ENCODE assay signal across 11 cellular contexts in the genomic region with DNA sequence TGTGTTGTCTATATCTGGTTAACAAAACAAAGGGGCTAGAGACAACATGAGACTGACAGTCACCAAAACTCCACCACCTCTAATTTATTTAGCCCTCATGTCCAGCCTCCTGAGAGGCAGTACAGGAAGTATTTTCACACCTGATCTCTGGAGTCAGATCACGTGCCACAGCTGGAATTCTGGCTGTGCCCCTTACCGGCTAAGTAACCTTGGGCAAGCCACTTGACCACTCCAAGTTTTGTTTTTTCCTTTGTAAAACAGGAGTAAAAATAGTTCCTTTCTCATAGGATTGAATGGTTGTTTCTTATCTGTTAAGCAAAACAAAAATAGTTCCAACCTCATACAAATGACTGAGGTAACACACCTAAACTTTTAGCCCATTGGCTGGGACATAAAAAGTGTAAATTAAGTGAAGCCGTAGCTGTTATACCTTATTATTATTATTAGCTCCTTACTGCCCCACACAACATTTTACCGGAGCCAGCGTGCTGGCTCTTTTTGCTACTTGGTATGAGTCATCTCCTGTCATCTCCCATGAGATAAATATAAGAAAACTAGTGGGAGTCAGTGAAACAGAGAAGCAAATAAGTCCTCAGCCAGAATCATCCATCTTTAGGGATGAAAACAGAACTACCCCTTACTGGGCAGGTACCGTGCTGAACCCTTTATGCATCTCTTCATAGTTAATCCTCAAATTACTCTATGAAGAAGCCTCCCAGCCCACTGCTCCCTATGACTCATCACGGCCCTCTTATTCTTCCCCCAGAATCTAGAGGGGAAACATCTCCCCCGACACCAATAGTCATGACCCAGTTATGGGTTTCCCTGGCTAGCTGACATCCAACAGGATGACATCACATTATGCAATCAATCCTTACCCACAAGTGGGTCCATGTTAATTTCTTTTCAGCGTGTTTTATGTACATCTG. TPM values are rescaled to one million over a fixed set of nuclear protein-coding genes. Genes with fewer than 3 reads are reported as not detected.
A peak's percentile ranks its signal among the peaks of the same experiment; 100 is the strongest.
DNase-seq lines count a peak whose midpoint lies in the region; ATAC-seq and TF ChIP-seq lines count a peak whose summit lies in the region.
"Had no signal": no experiment of that assay in that cellular context is flagged by ENCODE, and none has a peak within 500 bp of the region (broad histone marks: within the 10 kb centered on the region; RNA-seq: fewer than 3 reads in every experiment).

No MANE protein-coding gene starts in this region.

- H3K9ac ChIP-seq in BLaER1 = no peak overlapping the region
- H3K9ac ChIP-seq in fibroblast of lung (ENCODE audit: insufficient read depth, low read length) = no peak overlapping the region

- peaks cover 20% of the 10 kb centered on the region for H3K27me3 Mint-ChIP-seq in stimulated activated naive CD8-positive, alpha-beta T cell treated with anti-CD3 and anti-CD28 coated beads, Interleukin-15, amount 100 ng/mL, for 72 hours

- no peak overlapping the region for H2AFZ ChIP-seq in fibroblast of lung (ENCODE audit: low read length)

- peak overlapping the region; percentile 32 for H3K4me2 ChIP-seq in BLaER1
- H3K4me2 ChIP-seq in fibroblast of lung (ENCODE audit: extremely low read depth, insufficient read depth, low read length) = peak overlapping the region; percentile 39

- H3K36me3 ChIP-seq in BLaER1 = no peaks in the 10 kb centered on the region
- no peaks in the 10 kb centered on the region for H3K36me3 ChIP-seq in fibroblast of lung (ENCODE audit: control insufficient read depth, insufficient read depth, low read length)
- H3K36me3 ChIP-seq in ovary = no peaks in the 10 kb centered on the region
- H3K36me3 ChIP-seq: left lung had no signal

- intact Hi-C loops in ovary (cut with DNase I) = no loop called here

- H3K27me3 ChIP-seq in BLaER1 (no peaks in the 10 kb centered on the region), fibroblast of lung (ENCODE audit: control insufficient read depth, insufficient read depth, low read length) (no peaks in the 10 kb centered on the region), ovary (no peaks in the 10 kb centered on the region)
- H3K27me3 ChIP-seq: left lung had no signal

- H3K9me3 ChIP-seq in BLaER1 = no peaks in the 10 kb centered on the region
- no peaks in the 10 kb centered on the region for H3K9me3 ChIP-seq in fibroblast of lung (ENCODE audit: control insufficient read depth, insufficient read depth, low read depth, low read length)
- H3K9me3 ChIP-seq in ovary = no peaks in the 10 kb centered on the region
- H3K9me3 ChIP-seq: left lung had no signal

- no peaks in the 10 kb centered on the region for H3K79me2 ChIP-seq in fibroblast of lung (ENCODE audit: control insufficient read depth, insufficient read depth, low read length)

- 12 to 20% (median 14%) methylated on average over 9 of the region's 9 CpGs for WGBS in ovary, 3 donors

- TF ChIP-seq CTCF in fibroblast of lung (conservative IDR thresholded peaks at IDR 0.05 in 1 of 2, IDR thresholded peaks at IDR 0.05 in 1 of 2; ENCODE audit: low read depth in 1 of 2, low read length in 2 of 2) (no peak), ovary (IDR thresholded peaks at IDR 0.05) (no peak)

- no peak for TF ChIP-seq POLR2A in ovary (IDR thresholded peaks at IDR 0.05)

- peaks cover 12% of the 10 kb centered on the region for H3K4me1 ChIP-seq in BLaER1
- H3K4me1 ChIP-seq in fibroblast of lung (ENCODE audit: control insufficient read depth, extremely low read depth, insufficient read depth, low read length) = peaks cover 47% of the 10 kb centered on the region
- H3K4me1 ChIP-seq in ovary (ENCODE audit: insufficient read depth) = peaks cover 28% of the 10 kb centered on the region

- no peak for ATAC-seq in stimulated activated naive CD8-positive, alpha-beta T cell treated with anti-CD3 and anti-CD28 coated beads, Interleukin-15, amount 100 ng/mL, for 72 hours
- ATAC-seq in HG03025 (IDR thresholded peaks at IDR 0.05; ENCODE audit: low FRiP score, unreplicated experiment) = no peak
- ATAC-seq: left lung had no signal

- H3K27ac Mint-ChIP-seq in stimulated activated naive CD8-positive, alpha-beta T cell treated with anti-CD3 and anti-CD28 coated beads, Interleukin-15, amount 100 ng/mL, for 72 hours = no peak overlapping the region

- no peak overlapping the region for H3K27ac ChIP-seq in BLaER1
- peak overlapping the region; percentile 2 for H3K27ac ChIP-seq in fibroblast of lung (ENCODE audit: insufficient read depth, low read length)
- H3K27ac ChIP-seq in ovary = peak overlapping the region in 1 of 2 donors; percentile 84

- H3K4me1 Mint-ChIP-seq in stimulated activated naive CD8-positive, alpha-beta T cell treated with anti-CD3 and anti-CD28 coated beads, Interleukin-15, amount 100 ng/mL, for 72 hours = no peaks in the 10 kb centered on the region

- H3K4me3 Mint-ChIP-seq in stimulated activated naive CD8-positive, alpha-beta T cell treated with anti-CD3 and anti-CD28 coated beads, Interleukin-15, amount 100 ng/mL, for 72 hours = no peak overlapping the region

- peak; percentile 41 for DNase-seq in RKO (ENCODE audit: low spot score)
- DNase-seq in fibroblast of lung (ENCODE audit: low read depth in 2 of 2) = peak; percentile 79 to 90
- peak in 3 of 5 donors; percentile 31 to 52 (median 40) for DNase-seq in ovary
- no peak for DNase-seq in NCI-H2196 (lab: John Stamatoyannopoulos, UW; ENCODE audit: unreplicated experiment)
- no peak for DNase-seq in HuH-7 (ENCODE audit: low spot score)
- DNase-seq in stimulated activated naive CD8-positive, alpha-beta T cell treated with anti-CD3 and anti-CD28 coated beads, Interleukin-15, amount 100 ng/mL, for 72 hours = no peak
- DNase-seq: left lung; NCI-H1436 treated with DMSO at 0.1 percent for 48 hours; stimulated activated CD4-positive, alpha-beta T cell treated with anti-CD3 and anti-CD28 coated beads, Interleukin-2, amount 100 ng/mL, for 24 hours had no signal

- no peaks in the 10 kb centered on the region for H3K9me3 Mint-ChIP-seq in stimulated activated naive CD8-positive, alpha-beta T cell treated with anti-CD3 and anti-CD28 coated beads, Interleukin-15, amount 100 ng/mL, for 72 hours

- H3K4me3 ChIP-seq in BLaER1 = no peak overlapping the region
- H3K4me3 ChIP-seq in fibroblast of lung (replicated peaks in 1 of 4; ENCODE audit: control extremely low read depth in 1 of 4, insufficient read depth in 1 of 4, low read depth in 3 of 4, low read length in 4 of 4) = no peak overlapping the region
- H3K4me3 ChIP-seq in ovary = no peak overlapping the region
- H3K4me3 ChIP-seq: left lung had no signal

- H4K20me1 ChIP-seq in BLaER1 = no peaks in the 10 kb centered on the region
- H4K20me1 ChIP-seq in fibroblast of lung (ENCODE audit: control insufficient read depth, extremely low read depth, insufficient read depth, low read length) = no peaks in the 10 kb centered on the region

- TF ChIP-seq EP300 in ovary (IDR thresholded peaks at IDR 0.05) = no peak

RNA-seq across cellular contexts. Expression of a gene that starts 44.9 kb away (rescaled TPM):
- total RNA-seq in fibroblast of lung (94.5 and 125 TPM in 2 replicates), ovary (10 to 100 TPM in 5 of 7 donors, 1 to 10 TPM in 2; 2.9 to 37.3 (median 16.7) TPM)
- polyA plus RNA-seq in fibroblast of lung (25.0 and 67.8 TPM in 2 replicates), ovary (10 to 100 TPM in 1 of 2 donors, 1 to 10 TPM in 1; 5.7 to 42.3 TPM)
- 22.3 and 47.5 TPM in 2 replicates for polyA plus RNA-seq in fibroblast of lung (2012)
- 26.6 and 47.5 TPM in 2 replicates for polyA minus RNA-seq in fibroblast of lung (ENCODE audit: low replicate concordance)

Comparison
In these comparisons a context has a peak if more than half of its experiments do, and no peak if none do; other contexts are left out.
1. DNase-seq: peak in RKO (single experiment), fibroblast of lung (2 of 2) and ovary (3 of 5); none in NCI-H2196 (single experiment), HuH-7 (single experiment) and stimulated activated naive CD8-positive, alpha-beta T cell treated with anti-CD3 and anti-CD28 coated beads, Interleukin-15, amount 100 ng/mL, for 72 hours (0 of 2).